ENCODE assay signal across 25 cellular contexts in genomic region chr17:28975031-28975430, GRCh38. TPM values are rescaled to one million over a fixed set of nuclear protein-coding genes. Genes with fewer than 3 reads are reported as not detected.
"Had no signal": no experiment of that assay in that cellular context is flagged by ENCODE, and none has a peak within 500 bp of the region (broad histone marks: within the 10 kb centered on the region; RNA-seq: fewer than 3 reads in every experiment).

No MANE protein-coding gene starts in this region.

- H3K4me3 ChIP-seq: SJSA1 had no signal

- H3K27ac ChIP-seq: SJSA1 had no signal

- H3K4me1 ChIP-seq: SJSA1 had no signal

- ATAC-seq: activated CD8-positive, alpha-beta T cell treated with anti-CD3 and anti-CD28 coated beads, Interleukin-2, amount 10 ng/mL, durations not matched to agents 7 days and 5 days; Panc1; SK-N-SH treated with all-trans-retinoic acid at 6 μM for 48 hours had no signal

- DNase-seq: activated CD4-positive, alpha-beta T cell treated with anti-CD3 and anti-CD28 coated beads for 48 hours; activated CD4-positive, alpha-beta T cell treated with anti-CD3 and anti-CD28 coated beads, Interleukin-2, amount 50 U/mL, for 4 hours; activated CD4-positive, CD25-positive, alpha-beta regulatory T cell treated with anti-CD3 and anti-CD28 coated beads, Interleukin-2, amount 50 U/mL, for 72 hours; activated CD8-positive, alpha-beta memory T cell treated with anti-CD3 and anti-CD28 coated beads, Interleukin-2, amount 50 U/mL, for 48 hours; activated CD8-positive, alpha-beta T cell treated with anti-CD3 and anti-CD28 coated beads, Interleukin-2, amount 10 ng/mL, durations not matched to agents 7 days and 5 days; activated T-cell treated with anti-CD3 and anti-CD28 coated beads, Interleukin-2, amount 50 U/mL, for 1 hour; aorta; KG1; NCI-H1048; NCI-H146; NCI-H1930; NCI-H2171; NCI-H2227 treated with DMSO at 0.1 percent for 48 hours; NCI-H524 treated with DMSO at 0.1 percent for 48 hours; NCI-H748 treated with DMSO at 0.1 percent for 48 hours; RPMI8226; SHP77; SW 1271 had no signal

- H3K36me3 ChIP-seq: SJSA1 had no signal

- H3K9me3 ChIP-seq: SJSA1 had no signal

RNA-seq across cellular contexts. Expression of gene SEZ6, which starts 30.8 kb away (rescaled TPM):
- total RNA-seq: activated CD8-positive, alpha-beta T cell treated with anti-CD3 and anti-CD28 coated beads, Interleukin-2, amount 10 ng/mL, durations not matched to agents 7 days and 5 days; aorta; bronchial epithelial cell; LHCN-M2; M059J; SJSA1; T-helper 1 cell treated with Interleukin-12 subunit alpha and Interleukin-12 subunit beta and Interleukin-4 antibody, amounts not matched to agents 30 ng/mL and 1 ng/mL, for 36 hours had no signal
